Comparison of ENCODE assay signal across 8 cellular contexts in the genomic region with DNA sequence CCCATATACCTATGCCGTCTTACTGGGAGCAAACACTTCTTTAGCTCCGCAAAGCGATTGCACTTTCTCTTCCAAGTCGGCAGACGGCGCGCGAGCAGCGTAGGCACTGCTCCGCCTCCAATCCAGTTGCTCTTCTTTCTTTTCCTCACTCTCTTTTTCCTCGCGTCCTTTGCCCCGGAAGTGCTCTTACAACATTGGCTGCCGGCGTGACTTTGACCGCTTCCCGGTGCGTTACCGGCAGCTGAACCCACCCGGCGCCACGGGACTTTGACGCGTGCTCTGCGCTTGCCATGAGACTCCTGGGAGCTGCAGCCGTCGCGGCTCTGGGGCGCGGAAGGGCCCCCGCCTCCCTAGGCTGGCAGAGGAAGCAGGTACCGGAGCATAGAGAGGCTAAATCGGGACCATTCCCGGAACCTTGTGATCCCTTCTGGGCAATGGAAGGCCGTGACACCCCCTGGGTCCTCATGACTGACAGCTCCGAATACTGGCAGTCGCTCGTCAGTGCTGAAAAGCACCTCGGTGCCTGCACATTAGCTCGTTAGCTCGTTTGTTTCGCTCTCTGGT. TPM values are rescaled to one million over a fixed set of nuclear protein-coding genes. Genes with fewer than 3 reads are reported as not detected.
A peak's percentile ranks its signal among the peaks of the same experiment; 100 is the strongest.
DNase-seq lines count a peak whose midpoint lies in the region; ATAC-seq and TF ChIP-seq lines count a peak whose summit lies in the region.

A gene (plus strand): TSS at position 183 of the 564 bp plus-strand sequence. CDS start 108 bp downstream, at position 291.

- H3K27me3 ChIP-seq in right atrium auricular region (no peaks in the 10 kb centered on the region), vagina (no peaks in the 10 kb centered on the region)

- peak; percentile 92 for DNase-seq in GM13976 (ENCODE audit: low spot score)
- DNase-seq in NCI-H1694 (lab: John Stamatoyannopoulos, UW), result peak; percentile 95
- DNase-seq in T-helper 17 cell, result peak; percentile 78 to 82 (median 79)
- peak; percentile 94 for DNase-seq in right atrium auricular region (ENCODE audit: low spot score)
- peak; percentile 86 for DNase-seq in pulmonary artery endothelial cell (ENCODE audit: low read depth, low spot score)
- peak in 1 of 2 donors; percentile 93 for DNase-seq in vagina (ENCODE audit: extremely low spot score in 2 of 2)

- intact Hi-C loops in vagina (cut with DNase I), result no loop called here

- peak within 1 kb of the TSS; percentile 99 for H3K4me3 Mint-ChIP-seq in T-helper 17 cell

- peaks cover 5% of the 10 kb centered on the region for H3K36me3 ChIP-seq in right atrium auricular region
- peaks cover 0 to 6% of the 10 kb centered on the region in 2 donors for H3K36me3 ChIP-seq in vagina

- peak in 1 of 2 donors; percentile 11 for TF ChIP-seq POLR2A in vagina (IDR thresholded peaks at IDR 0.05)

- TF ChIP-seq CTCF in GM13976 (IDR thresholded peaks at IDR 0.05; ENCODE audit: borderline replicate concordance, control extremely low read depth, extremely low read depth, insufficient read depth, missing control alignments), result peak; percentile 98
- TF ChIP-seq CTCF in right atrium auricular region (IDR thresholded peaks at IDR 0.05), result peak; percentile 91 to 94
- peak; percentile 45 to 96 (median 59) for TF ChIP-seq CTCF in vagina (IDR thresholded peaks at IDR 0.05)

- no peaks in the 10 kb centered on the region for H3K27me3 Mint-ChIP-seq in T-helper 17 cell

- ATAC-seq in HG02884 (IDR thresholded peaks at IDR 0.05; ENCODE audit: unreplicated experiment), result peak; percentile 99
- peak; percentile 96 for ATAC-seq in T-helper 17 cell

- H3K27ac Mint-ChIP-seq in T-helper 17 cell, result peak within 1 kb of the TSS; percentile 96

- H3K4me1 Mint-ChIP-seq in T-helper 17 cell, result peaks cover 25% of the 10 kb centered on the region

- no peaks in the 10 kb centered on the region for H3K9me3 ChIP-seq in T-helper 17 cell (ENCODE audit: control insufficient read depth, low read length, poor library complexity, severe bottlenecking)
- H3K9me3 ChIP-seq in right atrium auricular region, result no peaks in the 10 kb centered on the region
- no peaks in the 10 kb centered on the region for H3K9me3 ChIP-seq in vagina

- peaks cover 7% of the 10 kb centered on the region for H3K36me3 Mint-ChIP-seq in T-helper 17 cell (ENCODE audit: low read depth)

- in situ Hi-C loops in GM13976 (cut with MboI; ENCODE audit: low sequenced_read_pairs, unreplicated experiment), result no loop called here

- H3K27ac ChIP-seq in angular gyrus (ENCODE audit: low read depth, low read length) (peak within 1 kb of the TSS; percentile 26), right atrium auricular region (peak within 1 kb of the TSS; percentile 90 to 94), vagina (peak within 1 kb of the TSS; percentile 70)

- peaks cover 0 to 16% of the 10 kb centered on the region in 2 donors for H3K4me1 ChIP-seq in right atrium auricular region
- H3K4me1 ChIP-seq in vagina, result peaks cover 22% of the 10 kb centered on the region

- H3K4me3 ChIP-seq in right atrium auricular region, result peak within 1 kb of the TSS; percentile 88 to 98
- H3K4me3 ChIP-seq in vagina, result peak within 1 kb of the TSS; percentile 63 to 83

RNA-seq across cellular contexts. Expression of the gene that starts here (rescaled TPM):
- 10 to 100 TPM; 37.6 to 38.3 TPM for total RNA-seq in T-helper 17 cell
- total RNA-seq in right atrium auricular region, result 10 to 100 TPM; 27.0 to 54.5 TPM
- 72.0 and 87.9 TPM in 2 replicates for total RNA-seq in pulmonary artery endothelial cell
- total RNA-seq in vagina, result 31.7 TPM

Comparison
In these comparisons a context has a peak if more than half of its experiments do, and no peak if none do; other contexts are left out.
1. H3K27ac ChIP-seq: peak in every context shown above with its lines; median percentile 92 in right atrium auricular region; 70 in vagina; 26 in angular gyrus.